29 cellular contexts compared by ENCODE assay signal in genomic region chr11:1533342-1533725, GRCh38. TPM values are rescaled to one million over a fixed set of nuclear protein-coding genes. Genes with fewer than 3 reads are reported as not detected.
A peak's percentile ranks its signal among the peaks of the same experiment; 100 is the strongest.
DNase-seq lines count a peak whose midpoint lies in the region; ATAC-seq and TF ChIP-seq lines count a peak whose summit lies in the region.
"Had no signal": no experiment of that assay in that cellular context is flagged by ENCODE, and none has a peak within 500 bp of the region (broad histone marks: within the 10 kb centered on the region; RNA-seq: fewer than 3 reads in every experiment).

No MANE protein-coding gene starts in this region.

- peak overlapping the region in 1 of 4 donors; percentile 3 for H3K4me3 ChIP-seq in esophagus squamous epithelium
- H3K4me3 ChIP-seq in muscle layer of colon (ENCODE audit: low read depth in 1 of 2, low read length in 2 of 2): no peak overlapping the region
- no peak overlapping the region for H3K4me3 ChIP-seq in stomach smooth muscle (ENCODE audit: low read length in 2 of 2)
- H3K4me3 ChIP-seq: MG63, SK-N-MC, uterus had no signal

- H3K9ac ChIP-seq in muscle layer of colon (ENCODE audit: low read length) (no peak overlapping the region), stomach smooth muscle (ENCODE audit: low read length in 2 of 2) (peak overlapping the region in 1 of 2 donors; percentile 28)

- no peaks in the 10 kb centered on the region for H3K27me3 Mint-ChIP-seq in T-helper 17 cell
- H3K27me3 Mint-ChIP-seq: stimulated activated naive CD8-positive, alpha-beta T cell treated with anti-CD3 and anti-CD28 coated beads, Interleukin-15, Interleukin-2, amounts not matched to agents 100 ng/mL and 50 ng/mL, for 24 hours had no signal

- H3K27ac ChIP-seq in esophagus squamous epithelium (peak overlapping the region; percentile 80 to 87 (median 84)), muscle layer of colon (ENCODE audit: low read depth, low read length) (peak overlapping the region; percentile 20), stomach smooth muscle (ENCODE audit: low read length) (peak overlapping the region; percentile 71)
- H3K27ac ChIP-seq: C4-2B, neutrophil, SK-N-MC had no signal

- ATAC-seq in T-helper 17 cell: no peak
- no peak for ATAC-seq in HG03175 (IDR thresholded peaks at IDR 0.05; ENCODE audit: unreplicated experiment)
- ATAC-seq in GM18909 (IDR thresholded peaks at IDR 0.05; ENCODE audit: poor library complexity, unreplicated experiment): no peak
- ATAC-seq: left lobe of liver, Panc1 had no signal

- H3K9me3 ChIP-seq in T-helper 17 cell (ENCODE audit: control insufficient read depth, low read length, poor library complexity, severe bottlenecking): no peaks in the 10 kb centered on the region
- peaks cover 0 to 3% (median 0%) of the 10 kb centered on the region in 3 donors for H3K9me3 ChIP-seq in esophagus squamous epithelium
- no peaks in the 10 kb centered on the region for H3K9me3 ChIP-seq in muscle layer of colon (ENCODE audit: low read length)
- H3K9me3 ChIP-seq in stomach smooth muscle (ENCODE audit: control insufficient read depth in 2 of 2, low read length in 2 of 2): peaks cover 0 to 3% of the 10 kb centered on the region in 2 donors
- H3K9me3 ChIP-seq: MG63, neutrophil, uterus had no signal

- H3K27ac Mint-ChIP-seq in T-helper 17 cell: no peak overlapping the region
- H3K27ac Mint-ChIP-seq: activated T-helper 1 cell treated with anti-CD3 and anti-CD28 coated beads, Interleukin-12 subunit alpha, Interleukin-12 subunit beta, Interleukin-2, Interleukin-4 antibody, amounts not matched to agents 30 ng/mL and 10 ng/mL and 1 ng/mL, durations not matched to agents 14 hours and 24 hours and 36 hours; stimulated activated naive CD8-positive, alpha-beta T cell treated with anti-CD3 and anti-CD28 coated beads, Interleukin-15, Interleukin-2, amounts not matched to agents 100 ng/mL and 50 ng/mL, for 24 hours had no signal

- no peak for TF ChIP-seq CTCF in esophagus squamous epithelium (IDR thresholded peaks at IDR 0.05)

- DNase-seq in T-helper 17 cell (no peak), esophagus squamous epithelium (lab: John Stamatoyannopoulos, UW) (no peak), AG08396 (ENCODE audit: low spot score) (no peak), middle frontal gyrus (ENCODE audit: extremely low spot score, low spot score) (no peak)
- DNase-seq: activated CD4-positive, alpha-beta T cell treated with anti-CD3 and anti-CD28 coated beads for 48 hours; activated naive CD4-positive, alpha-beta T cell treated with anti-CD3 and anti-CD28 coated beads, Interleukin-2, amount 50 U/mL, for 16 hours; anterior cingulate cortex; cerebellar nuclear complex; erythroblast; H7; NCI-H1417 treated with DMSO at 0.1 percent for 48 hours; NCI-H2107; NCI-H446 treated with DMSO at 0.1 percent for 48 hours; NK-92 treated with Interleukin-12 subunit alpha and Interleukin-12 subunit beta, amount 100 ng/mL, for 24 hours; stimulated activated CD4-positive, alpha-beta T cell treated with anti-CD3 and anti-CD28 coated beads, Interleukin-12 subunit alpha, Interleukin-12 subunit beta, amount 100 ng/mL, for 4 hours; uterus had no signal

- 75 to 84% methylated on average over 8 to 10 of the region's 10 CpGs for WGBS in esophagus squamous epithelium, 2 donors

- H3K27me3 ChIP-seq in esophagus squamous epithelium: peaks cover 0 to 6% (median 0%) of the 10 kb centered on the region in 4 donors
- no peaks in the 10 kb centered on the region for H3K27me3 ChIP-seq in muscle layer of colon (ENCODE audit: control insufficient read depth in 1 of 2, insufficient read depth in 2 of 2, low read length in 2 of 2)
- no peaks in the 10 kb centered on the region for H3K27me3 ChIP-seq in stomach smooth muscle (ENCODE audit: control insufficient read depth in 1 of 2, insufficient read depth in 2 of 2, low read length in 2 of 2)
- H3K27me3 ChIP-seq: MG63, uterus had no signal

- H3K36me3 ChIP-seq in esophagus squamous epithelium: peaks cover 5 to 40% (median 6%) of the 10 kb centered on the region in 3 donors
- peaks cover 14% of the 10 kb centered on the region for H3K36me3 ChIP-seq in muscle layer of colon (ENCODE audit: insufficient read depth, low read length)
- H3K36me3 ChIP-seq in stomach smooth muscle (ENCODE audit: control insufficient read depth in 2 of 2, insufficient read depth in 2 of 2, low read length in 2 of 2): peaks cover 2 to 6% of the 10 kb centered on the region in 2 donors
- H3K36me3 ChIP-seq: uterus had no signal

- H3K4me1 ChIP-seq in esophagus squamous epithelium (peaks cover 33 to 94% (median 72%) of the 10 kb centered on the region in 3 donors), muscle layer of colon (ENCODE audit: insufficient read depth, low read length) (peaks cover 41% of the 10 kb centered on the region), stomach smooth muscle (ENCODE audit: control insufficient read depth, insufficient read depth, low read length) (peaks cover 40% of the 10 kb centered on the region)

- intact Hi-C loops in esophagus squamous epithelium (cut with DNase I): no loop called here

- peaks cover 26% of the 10 kb centered on the region for H3K4me1 Mint-ChIP-seq in T-helper 17 cell

- TF ChIP-seq POLR2A in esophagus squamous epithelium (IDR thresholded peaks at IDR 0.05): no peak

- H3K36me3 Mint-ChIP-seq in T-helper 17 cell (ENCODE audit: low read depth): no peaks in the 10 kb centered on the region

- peak overlapping the region; percentile 15 for H3K4me3 Mint-ChIP-seq in T-helper 17 cell
- H3K4me3 Mint-ChIP-seq: activated T-helper 1 cell treated with anti-CD3 and anti-CD28 coated beads, Interleukin-12 subunit alpha, Interleukin-12 subunit beta, Interleukin-2, Interleukin-4 antibody, amounts not matched to agents 30 ng/mL and 10 ng/mL and 1 ng/mL, durations not matched to agents 14 hours and 24 hours and 36 hours; stimulated activated naive CD8-positive, alpha-beta T cell treated with anti-CD3 and anti-CD28 coated beads, Interleukin-15, Interleukin-2, amounts not matched to agents 100 ng/mL and 50 ng/mL, for 24 hours had no signal

RNA-seq across cellular contexts. Expression of gene DUSP8, which starts 38.7 kb away (rescaled TPM):
- 10 to 100 TPM; 79.5 to 90.1 TPM for total RNA-seq in T-helper 17 cell
- total RNA-seq in esophagus squamous epithelium: 1 to 10 TPM in 2 of 4 donors, under 1 TPM in 2; 0.12 to 1.3 (median 0.64) TPM

RNA-seq across cellular contexts. Expression of gene MOB2, which starts 46.8 kb away (rescaled TPM):
- total RNA-seq in T-helper 17 cell: 10 to 100 TPM; 65.0 to 65.7 TPM
- 10 to 100 TPM; 21.5 to 45.0 (median 30.1) TPM for total RNA-seq in esophagus squamous epithelium

RNA-seq across cellular contexts. Expression of gene KRTAP5-1, which starts 51.7 kb away (rescaled TPM):
- total RNA-seq in T-helper 17 cell: not detected
- total RNA-seq in esophagus squamous epithelium: not detected
- total RNA-seq: activated T-helper 1 cell treated with anti-CD3 and anti-CD28 coated beads, Interleukin-12 subunit alpha, Interleukin-12 subunit beta, Interleukin-2, Interleukin-4 antibody, amounts not matched to agents 30 ng/mL and 10 ng/mL and 1 ng/mL, durations not matched to agents 14 hours and 24 hours and 36 hours; H7; left lobe of liver; T-helper 2 cell treated with Interferon-gamma antibody and Interleukin-4, amounts not matched to agents 100 ng/mL and 5 ng/mL, for 36 hours; uterus had no signal

Comparison
In these comparisons a context has a peak if more than half of its experiments do, and no peak if none do; other contexts are left out.
1. H3K27ac ChIP-seq: peak in every context shown above with its lines; median percentile 84 in esophagus squamous epithelium; 71 in stomach smooth muscle; 20 in muscle layer of colon.
2. RNA of gene DUSP8, which starts 38.7 kb away (total RNA-seq): 79.5 to 90.1 TPM in T-helper 17 cell; 0.12 to 1.3 TPM in esophagus squamous epithelium; every median in the first group is over 10 times any median in the second.